Comparison of ENCODE assay signal across 17 cellular contexts in genomic region chr17:19720210-19720475, GRCh38. TPM values are rescaled to one million over a fixed set of nuclear protein-coding genes. Genes with fewer than 3 reads are reported as not detected.
DNase-seq lines count a peak whose midpoint lies in the region; ATAC-seq, FAIRE-seq and TF ChIP-seq lines count a peak whose summit lies in the region.
"Had no signal": no experiment of that assay in that cellular context is flagged by ENCODE, and none has a peak within 500 bp of the region (broad histone marks: within the 10 kb centered on the region; RNA-seq: fewer than 3 reads in every experiment).

No MANE protein-coding gene starts in this region.

- no peaks in the 10 kb centered on the region for H3K79me2 ChIP-seq in HCT116 (ENCODE audit: insufficient read depth, low read length)
- no peaks in the 10 kb centered on the region for H3K79me2 ChIP-seq in HepG2 (ENCODE audit: insufficient read depth, low read length)

- no peak for TF ChIP-seq EP300 in HepG2 (IDR thresholded peaks at IDR 0.05; ENCODE audit: low read depth in 2 of 2, low read length in 2 of 2)
- no peak for TF ChIP-seq EP300 in HepG2 (CRISPR knock-in tag; IDR thresholded peaks at IDR 0.05; ENCODE audit: borderline replicate concordance)

- CTCF ChIA-PET in HCT116 (lab: Charles Lee) (interaction anchor here (1.4 kb wide), 1 partner anchor 25 kb away, joined by 4 read pairs; no protein-coding TSS in a partner anchor), RWPE1 (lab: Yijun Ruan, JAX) (interaction anchor here (0.7 to 2.0 kb wide), 2 partner anchors 25 to 197 kb away, joined by 4 to 6 read pairs; no protein-coding TSS in a partner anchor), HepG2 (lab: Yijun Ruan, JAX; ENCODE audit: low intra/inter-chr PET ratio, low total read pairs) (interaction anchor here (1.0 kb wide), 1 partner anchor 42 kb away, joined by 3 read pairs; no protein-coding TSS in a partner anchor)

- intact Hi-C loops in HCT116 (cut with micrococcal nuclease), result no loop called here
- intact Hi-C loops in HepG2 (cut with micrococcal nuclease; ENCODE audit: unreplicated experiment), result loop anchor here (10.0 kb wide), 1 partner anchor 75 kb away; the partner anchor contains the start of gene ALDH3A2
- intact Hi-C loops in psoas muscle (cut with DNase I), result no loop called here

- 53% methylated on average over 2 of the region's 5 CpGs for WGBS in HepG2 (ENCODE audit: low lambda C conversion rate)
- WGBS in psoas muscle, 3 donors, result 67 to 91% (median 70%) methylated on average over 5 of the region's 5 CpGs

- H4K20me1 ChIP-seq in HCT116 (ENCODE audit: insufficient read depth) (no peaks in the 10 kb centered on the region), HepG2 (ENCODE audit: insufficient read depth, low read length) (no peaks in the 10 kb centered on the region)

- DNase-seq in HCT116 (ENCODE audit: low read depth, low spot score) (no peak), RWPE1 (ENCODE audit: low spot score) (no peak), HepG2 (ENCODE audit: low spot score) (no peak), psoas muscle (no peak), omental fat pad (ENCODE audit: low spot score) (no peak)
- DNase-seq: GF-D8, NCI-H2081 treated with DMSO at 0.1 percent for 48 hours had no signal

- no peaks in the 10 kb centered on the region for H3K9me3 ChIP-seq in HCT116 (ENCODE audit: control insufficient read depth in 1 of 2, insufficient read depth in 1 of 2, low read depth in 1 of 2, low read length in 2 of 2)
- H3K9me3 ChIP-seq in HepG2 (ENCODE audit: low read length), result no peaks in the 10 kb centered on the region
- no peaks in the 10 kb centered on the region for H3K9me3 ChIP-seq in psoas muscle
- H3K9me3 ChIP-seq: SJCRH30 had no signal

- TF ChIP-seq CTCF in HCT116 (IDR thresholded peaks at IDR 0.05 in 2 of 3, conservative IDR thresholded peaks at IDR 0.05 in 1 of 3; ENCODE audit: borderline replicate concordance in 1 of 3, insufficient read depth in 1 of 3, low read depth in 2 of 3, low read length in 2 of 3), result no peak
- TF ChIP-seq CTCF in RWPE1 (conservative IDR thresholded peaks at IDR 0.05; ENCODE audit: low read depth), result no peak
- TF ChIP-seq CTCF in HepG2 (CRISPR knock-in tag; IDR thresholded peaks at IDR 0.05), result no peak
- TF ChIP-seq CTCF in psoas muscle (IDR thresholded peaks at IDR 0.05), result no peak
- no peak for TF ChIP-seq CTCF in omental fat pad (IDR thresholded peaks at IDR 0.05)

- no peaks in the 10 kb centered on the region for H3K36me3 ChIP-seq in HCT116 (ENCODE audit: control insufficient read depth in 1 of 2, insufficient read depth in 2 of 2, low read length in 2 of 2)
- H3K36me3 ChIP-seq in HepG2 (replicated peaks in 1 of 2; ENCODE audit: control insufficient read depth in 1 of 2, insufficient read depth in 2 of 2, low read length in 2 of 2), result no peaks in the 10 kb centered on the region
- H3K36me3 ChIP-seq in rectal smooth muscle tissue (ENCODE audit: control insufficient read depth, insufficient read depth, low read length), result no peaks in the 10 kb centered on the region
- no peaks in the 10 kb centered on the region for H3K36me3 ChIP-seq in psoas muscle (ENCODE audit: insufficient read depth in 1 of 2, low read depth in 1 of 2)
- H3K36me3 ChIP-seq: SJCRH30 had no signal

- no peaks in the 10 kb centered on the region for H3K9me2 ChIP-seq in HCT116 (ENCODE audit: insufficient read depth)

- TF ChIP-seq POLR2A in HCT116 (IDR thresholded peaks at IDR 0.05; ENCODE audit: borderline replicate concordance, extremely low read depth, insufficient read depth, insufficient read length) (no peak), HepG2 (IDR thresholded peaks at IDR 0.05; ENCODE audit: insufficient read depth in 1 of 2, low read depth in 2 of 2, low read length in 2 of 2) (no peak)

- in situ Hi-C loops in HepG2 (cut with HindIII; ENCODE audit: extremely low pct_ligation_motif_present, low pct_unique_long_range_greater_than_20kb), result loop anchor here (25.0 kb wide), 1 partner anchor 208 kb away; no protein-coding TSS in a partner anchor

- no peak for FAIRE-seq in HepG2 (lab: Jason Lieb, UNC)
- FAIRE-seq: GM12892, K562 had no signal

- H3K4me1 ChIP-seq in HCT116 (ENCODE audit: control insufficient read depth in 1 of 2, insufficient read depth in 2 of 2, low read length in 2 of 2) (peaks cover 13 to 35% of the 10 kb centered on the region in 2 experiments; a peak in 3 of 4 replicates), HepG2 (ENCODE audit: insufficient read depth, low read length) (peaks cover 63% of the 10 kb centered on the region), rectal smooth muscle tissue (ENCODE audit: control insufficient read depth, insufficient read depth, low read length) (no peaks in the 10 kb centered on the region), psoas muscle (peaks cover 13% of the 10 kb centered on the region)

- POLR2A ChIA-PET in HCT116 (lab: Charles Lee), result no interaction called here
- POLR2A ChIA-PET in RWPE1 (lab: Yijun Ruan, JAX; ENCODE audit: low non-redundant PET), result interaction anchor here (1.1 kb wide), 1 partner anchor 32 kb away, joined by 5 read pairs; no protein-coding TSS in a partner anchor
- POLR2A ChIA-PET in HepG2 (lab: Yijun Ruan, JAX), result interaction anchor here (0.9 to 1.9 kb wide), 3 partner anchors 11 to 72 kb away, joined by 3 to 7 read pairs (median 4); partner anchors contain the start of gene ALDH3A2

- H3K27me3 ChIP-seq in HCT116 (ENCODE audit: insufficient read depth, low read length) (no peaks in the 10 kb centered on the region), HepG2 (ENCODE audit: control insufficient read depth in 1 of 2, insufficient read depth in 2 of 2, low read length in 2 of 2) (peaks cover 0 to 2% of the 10 kb centered on the region in 2 experiments; a peak in 2 of 5 replicates), rectal smooth muscle tissue (ENCODE audit: control insufficient read depth, insufficient read depth, low read length) (no peaks in the 10 kb centered on the region), psoas muscle (ENCODE audit: insufficient read depth in 3 of 3, low read length in 2 of 3) (no peaks in the 10 kb centered on the region)

- H3K4me2 ChIP-seq in HCT116 (ENCODE audit: low read length), result peak overlapping the region; percentile 26; the same call in 1 of the 2 replicates
- H3K4me2 ChIP-seq in HepG2 (ENCODE audit: low read depth, low read length), result 0 out of 2 replicates have a peak overlapping the region, but pooled peaks have one; percentile 57

- no peak overlapping the region for H3K9ac ChIP-seq in HCT116 (ENCODE audit: low read length)
- H3K9ac ChIP-seq in HepG2 (ENCODE audit: insufficient read depth, low read depth, low read length), result no peak overlapping the region
- no peak overlapping the region for H3K9ac ChIP-seq in rectal smooth muscle tissue (ENCODE audit: low read length)

- no peak for TF ChIP-seq RAD21 in HCT116 (IDR thresholded peaks at IDR 0.05; ENCODE audit: low read depth)
- TF ChIP-seq RAD21 in HepG2 (CRISPR knock-in tag; IDR thresholded peaks at IDR 0.05), result no peak

- no TSS peak for BruUV-seq in HCT116 (replicated peaks; lab: Mats Ljungman, UMichigan)
- BruUV-seq in HepG2 (replicated peaks; lab: Mats Ljungman, UMichigan), result no TSS peak

- H3K27ac ChIP-seq in HCT116 (ENCODE audit: low read depth, low read length) (no peak overlapping the region), RWPE1 (peak overlapping the region; percentile 98), HepG2 (ENCODE audit: extremely low read length, insufficient read depth, low read length) (peak overlapping the region; percentile 37), rectal smooth muscle tissue (ENCODE audit: low read depth, low read length) (no peak overlapping the region), psoas muscle (no peak overlapping the region)
- H3K27ac ChIP-seq: C4-2B, HL-60, SJCRH30 had no signal

- RAD21 ChIA-PET in HCT116 (lab: Charles Lee; ENCODE audit: low non-redundant PET in 1 of 2, low total read pairs in 2 of 2, uncharacterized antibody in 2 of 2, unreplicated experiment in 2 of 2), result no interaction called here

- no peak overlapping the region for H3K4me3 ChIP-seq in HCT116 (replicated peaks in 1 of 2; ENCODE audit: low read depth in 1 of 2, low read length in 2 of 2)
- H3K4me3 ChIP-seq in HepG2 (replicated peaks in 1 of 3; ENCODE audit: insufficient read depth in 1 of 3, low read depth in 2 of 3, low read length in 3 of 3), result no peak overlapping the region
- peak overlapping the region; percentile 32 for H3K4me3 ChIP-seq in rectal smooth muscle tissue (ENCODE audit: low read length)
- H3K4me3 ChIP-seq in psoas muscle, result no peak overlapping the region
- H3K4me3 ChIP-seq: K562, SJCRH30 had no signal

- ATAC-seq in HCT116, result no peak
- no peak for ATAC-seq in HepG2
- no peak for ATAC-seq in psoas muscle
- ATAC-seq in GM19452 (IDR thresholded peaks at IDR 0.05; ENCODE audit: unreplicated experiment), result no peak
- no peak for ATAC-seq in omental fat pad (ENCODE audit: low FRiP score)
- no peak for ATAC-seq in HG03280 (IDR thresholded peaks at IDR 0.05; ENCODE audit: unreplicated experiment)
- ATAC-seq: K562 had no signal

- H2AFZ ChIP-seq in HCT116 (ENCODE audit: low read depth, low read length, poor library complexity, severe bottlenecking) (no peak overlapping the region), HepG2 (ENCODE audit: low read length) (no peak overlapping the region)

RNA-seq across cellular contexts. Expression of gene SLC47A2, which starts 3.8 kb away (rescaled TPM):
- total RNA-seq in HCT116 (2021; ENCODE audit: unreplicated experiment) (not detected), HepG2 (2016; rRNA removed; fragmentation: Illumina TruSeq; extraction: Trizol) (0.04 TPM in 1 of 2 replicates, not detected in the other), psoas muscle (1 to 10 TPM in 1 of 4 donors, not detected in 3; 1.1 TPM), omental fat pad (under 1 TPM in 1 of 4 donors, not detected in 3; 0.28 TPM)
- polyA plus RNA-seq in HCT116 (2012), result 0.05 and 0.12 TPM in 2 replicates
- not detected in 2 replicates for total RNA-seq in HepG2 (2016; cell fraction: cytosol; rRNA removed; fragmentation: Illumina TruSeq; extraction: Trizol; ENCODE audit: low read depth)
- 0.04 TPM in 1 of 2 replicates, not detected in the other for total RNA-seq in HepG2 (2016; cell fraction: insoluble cytoplasmic fraction; rRNA removed; fragmentation: Illumina TruSeq; extraction: Trizol)
- 0.06 TPM in 1 of 2 replicates, not detected in the other for total RNA-seq in HepG2 (2016; cell fraction: membrane; rRNA removed; fragmentation: Illumina TruSeq; extraction: Trizol)
- total RNA-seq in HepG2 (2016; cell fraction: nucleus; rRNA removed; fragmentation: Illumina TruSeq; extraction: Trizol), result 0.25 TPM in 1 of 2 replicates, not detected in the other
- polyA plus RNA-seq in HepG2 (2011; rRNA removed) (not detected in 2 replicates), psoas muscle (under 1 TPM; 0.01 to 0.08 (median 0.03) TPM)
- not detected in 2 replicates for polyA plus RNA-seq in HepG2 (2011; cell fraction: cytosol; rRNA removed)
- not detected in 2 replicates for polyA plus RNA-seq in HepG2 (2011; cell fraction: nucleus; rRNA removed)
- polyA plus RNA-seq in HepG2 (2012), result 0.07 and 0.17 TPM in 2 replicates
- not detected in 2 replicates for polyA plus RNA-seq in HepG2 (2016; cell fraction: cytosol; fragmentation: Illumina TruSeq; extraction: Trizol; ENCODE audit: low read depth)
- polyA plus RNA-seq in HepG2 (2016; cell fraction: insoluble cytoplasmic fraction; fragmentation: Illumina TruSeq; extraction: Trizol; ENCODE audit: low read depth), result not detected in 2 replicates
- not detected in 2 replicates for polyA plus RNA-seq in HepG2 (2016; cell fraction: membrane; fragmentation: Illumina TruSeq; extraction: Trizol; ENCODE audit: low read depth)
- not detected in 2 replicates for polyA plus RNA-seq in HepG2 (2016; cell fraction: nucleus; fragmentation: Illumina TruSeq; extraction: Trizol; ENCODE audit: insufficient read depth, low read depth)
- polyA minus RNA-seq in HepG2 (2011; rRNA and poly(A)+ RNA removed; ENCODE audit: low replicate concordance), result 0.21 TPM in 1 of 2 replicates, not detected in the other
- not detected in 2 replicates for polyA minus RNA-seq in HepG2 (2011; cell fraction: cytosol; rRNA and poly(A)+ RNA removed)
- polyA minus RNA-seq in HepG2 (2011; cell fraction: nucleus; rRNA and poly(A)+ RNA removed), result not detected in 2 replicates
- total RNA-seq: Daoy, H9, K562, SJCRH30 had no signal
- polyA plus RNA-seq: K562 had no signal

RNA-seq across cellular contexts. Expression of gene ALDH3A1, which starts 28.0 kb away (rescaled TPM):
- total RNA-seq in HCT116 (2021; ENCODE audit: unreplicated experiment) (0.86 TPM), HepG2 (2016; rRNA removed; fragmentation: Illumina TruSeq; extraction: Trizol) (0.45 and 0.62 TPM in 2 replicates), psoas muscle (1 to 10 TPM in 1 of 4 donors, under 1 TPM in 2, not detected in 1; 0.17 to 6.5 (median 0.24) TPM), omental fat pad (1 to 10 TPM; 2.3 to 4.9 (median 3.3) TPM)
- polyA plus RNA-seq in HCT116 (2012), result 1.0 and 1.2 TPM in 2 replicates
- 0.18 and 0.61 TPM in 2 replicates for total RNA-seq in HepG2 (2016; cell fraction: cytosol; rRNA removed; fragmentation: Illumina TruSeq; extraction: Trizol; ENCODE audit: low read depth)
- total RNA-seq in HepG2 (2016; cell fraction: insoluble cytoplasmic fraction; rRNA removed; fragmentation: Illumina TruSeq; extraction: Trizol), result 0.50 and 0.65 TPM in 2 replicates
- total RNA-seq in HepG2 (2016; cell fraction: membrane; rRNA removed; fragmentation: Illumina TruSeq; extraction: Trizol), result 0.38 and 0.49 TPM in 2 replicates
- total RNA-seq in HepG2 (2016; cell fraction: nucleus; rRNA removed; fragmentation: Illumina TruSeq; extraction: Trizol), result 0.25 and 0.50 TPM in 2 replicates
- polyA plus RNA-seq in HepG2 (2011; rRNA removed) (0.07 and 0.29 TPM in 2 replicates), psoas muscle (under 1 TPM; 0.05 to 0.20 (median 0.12) TPM)
- 0.09 TPM in 1 of 2 replicates, not detected in the other for polyA plus RNA-seq in HepG2 (2011; cell fraction: cytosol; rRNA removed)
- polyA plus RNA-seq in HepG2 (2011; cell fraction: nucleus; rRNA removed), result 0.11 and 0.19 TPM in 2 replicates
- 0.08 and 0.13 TPM in 2 replicates for polyA plus RNA-seq in HepG2 (2012)
- 0.10 and 0.26 TPM in 2 replicates for polyA plus RNA-seq in HepG2 (2016; cell fraction: cytosol; fragmentation: Illumina TruSeq; extraction: Trizol; ENCODE audit: low read depth)
- polyA plus RNA-seq in HepG2 (2016; cell fraction: insoluble cytoplasmic fraction; fragmentation: Illumina TruSeq; extraction: Trizol; ENCODE audit: low read depth), result 0.56 and 0.68 TPM in 2 replicates
- 0.30 and 0.86 TPM in 2 replicates for polyA plus RNA-seq in HepG2 (2016; cell fraction: membrane; fragmentation: Illumina TruSeq; extraction: Trizol; ENCODE audit: low read depth)
- polyA plus RNA-seq in HepG2 (2016; cell fraction: nucleus; fragmentation: Illumina TruSeq; extraction: Trizol; ENCODE audit: insufficient read depth, low read depth), result 0.92 and 2.1 TPM in 2 replicates
- polyA minus RNA-seq in HepG2 (2011; rRNA and poly(A)+ RNA removed; ENCODE audit: low replicate concordance), result 10.9 TPM in 1 of 2 replicates, not detected in the other
- not detected in 2 replicates for polyA minus RNA-seq in HepG2 (2011; cell fraction: cytosol; rRNA and poly(A)+ RNA removed)
- not detected in 2 replicates for polyA minus RNA-seq in HepG2 (2011; cell fraction: nucleus; rRNA and poly(A)+ RNA removed)
- total RNA-seq: Daoy, K562, SJCRH30 had no signal
- polyA plus RNA-seq: K562 had no signal

Comparison
In these comparisons a context has a peak if more than half of its experiments do, and no peak if none do; other contexts are left out.
1. H3K27ac ChIP-seq: peak in RWPE1 (single experiment) and HepG2 (single experiment); none in HCT116 (single experiment), rectal smooth muscle tissue (single experiment) and psoas muscle (single experiment).